ENCODE assay signal across 22 cellular contexts in genomic region chr4:73751830-73752229, GRCh38.
"Had no signal": no experiment of that assay in that cellular context is flagged by ENCODE, and none has a peak within 500 bp of the region (broad histone marks: within the 10 kb centered on the region; RNA-seq: fewer than 3 reads in every experiment).

No MANE protein-coding gene starts in this region.

- H3K27me3 ChIP-seq: esophagus muscularis mucosa, foreskin keratinocyte, left lung had no signal

- H3K79me2 ChIP-seq: hepatocyte had no signal

- H3K9me3 ChIP-seq: gastroesophageal sphincter, heart left ventricle, left lung, lower lobe of right lung, mucosa of descending colon had no signal

- H3K4me2 ChIP-seq: hepatocyte had no signal

- ATAC-seq: foreskin keratinocyte, gastroesophageal sphincter, left ventricle myocardium superior, lower lobe of right lung, mucosa of descending colon had no signal

- H3K4me3 ChIP-seq: coronary artery, dorsolateral prefrontal cortex, esophagus muscularis mucosa, gastroesophageal sphincter, heart left ventricle, hepatocyte, left lung, lower lobe of right lung, mucosa of descending colon had no signal

- H3K36me3 ChIP-seq: esophagus muscularis mucosa, gastroesophageal sphincter, heart left ventricle, left lung, lower lobe of right lung had no signal

- H2AFZ ChIP-seq: hepatocyte had no signal

- H3K27ac ChIP-seq: coronary artery, dorsolateral prefrontal cortex, esophagus muscularis mucosa, foreskin keratinocyte, gastroesophageal sphincter, heart left ventricle, hepatocyte, left lung, lower lobe of right lung had no signal

- FAIRE-seq: endothelial cell of umbilical vein had no signal

- DNase-seq: dermis blood vessel endothelial cell; dorsolateral prefrontal cortex; effector CD4-positive, alpha-beta T cell; effector memory CD4-positive, alpha-beta T cell; foreskin keratinocyte; heart left ventricle; hypothalamus; immature natural killer cell; islet precursor cell; kidney; kidney glomerular epithelial cell; left lung; left ventricle myocardium superior; lower lobe of right lung; mesenchymal stem cell; mucosa of descending colon; naive B cell had no signal

- H3K4me1 ChIP-seq: esophagus muscularis mucosa, foreskin keratinocyte, gastroesophageal sphincter, left lung, lower lobe of right lung had no signal
